14 cellular contexts compared by ENCODE assay signal in genomic region chr12:131002271-131002670, GRCh38. TPM values are rescaled to one million over a fixed set of nuclear protein-coding genes. Genes with fewer than 3 reads are reported as not detected.
DNase-seq lines count a peak whose midpoint lies in the region; ATAC-seq and TF ChIP-seq lines count a peak whose summit lies in the region.
"Had no signal": no experiment of that assay in that cellular context is flagged by ENCODE, and none has a peak within 500 bp of the region (broad histone marks: within the 10 kb centered on the region; RNA-seq: fewer than 3 reads in every experiment).

No MANE protein-coding gene starts in this region.

- H3K27me3 Mint-ChIP-seq in type B pancreatic cell (peaks cover 4% of the 10 kb centered on the region), Calu3 (ENCODE audit: unreplicated experiment) (peaks cover 18% of the 10 kb centered on the region)
- H3K27me3 Mint-ChIP-seq: stimulated activated naive CD8-positive, alpha-beta T cell treated with anti-CD3 and anti-CD28 coated beads, Interleukin-15, Interleukin-2, amounts not matched to agents 100 ng/mL and 50 ng/mL, for 24 hours had no signal

- no peaks in the 10 kb centered on the region for H3K36me3 ChIP-seq in skeletal muscle tissue (ENCODE audit: control insufficient read depth in 3 of 3, insufficient read depth in 3 of 3, low read length in 3 of 3)
- H3K36me3 ChIP-seq: SJCRH30 had no signal

- peaks cover 6% of the 10 kb centered on the region for H3K4me1 Mint-ChIP-seq in type B pancreatic cell (ENCODE audit: unreplicated experiment)
- H3K4me1 Mint-ChIP-seq in Calu3 (ENCODE audit: low read depth, unreplicated experiment): no peaks in the 10 kb centered on the region
- H3K4me1 Mint-ChIP-seq: endodermal cell, GM23338, WTC11 had no signal

- H3K27me3 ChIP-seq in skeletal muscle tissue (ENCODE audit: control insufficient read depth in 3 of 3, insufficient read depth in 3 of 3, low read length in 3 of 3): peaks cover 0 to 8% (median 0%) of the 10 kb centered on the region in 3 donors

- H3K9me3 Mint-ChIP-seq in type B pancreatic cell (peaks cover 4% of the 10 kb centered on the region), Calu3 (ENCODE audit: low read depth, unreplicated experiment) (peaks cover 2% of the 10 kb centered on the region)
- H3K9me3 Mint-ChIP-seq: activated T-cell treated with anti-CD3 and anti-CD28 coated beads, Interleukin-2, amount 50 U/mL, for 4 hours; stimulated activated naive CD8-positive, alpha-beta T cell treated with anti-CD3 and anti-CD28 coated beads, Interleukin-15, Interleukin-2, amounts not matched to agents 100 ng/mL and 50 ng/mL, for 24 hours had no signal

- intact Hi-C loops in Calu3 (cut with micrococcal nuclease; ENCODE audit: unreplicated experiment): no loop called here

- H3K4me3 ChIP-seq in skeletal muscle tissue (ENCODE audit: low read length in 3 of 3): no peak overlapping the region
- H3K4me3 ChIP-seq: GM23338, SJCRH30 had no signal

- no peak for TF ChIP-seq CTCF in type B pancreatic cell (conservative IDR thresholded peaks at IDR 0.05)
- TF ChIP-seq CTCF in Calu3 (IDR thresholded peaks at IDR 0.05; ENCODE audit: unreplicated experiment): no peak

- BruUV-seq in Calu3 (replicated peaks; lab: Mats Ljungman, UMichigan): no TSS peak

- ATAC-seq in GM19328 (IDR thresholded peaks at IDR 0.05; ENCODE audit: unreplicated experiment) (peak; percentile 75), HG02852 (IDR thresholded peaks at IDR 0.05; ENCODE audit: unreplicated experiment) (peak; percentile 97)
- ATAC-seq: activated T-cell treated with anti-CD3 and anti-CD28 coated beads, Interleukin-2, amount 50 U/mL, for 4 hours; WTC11 had no signal

- DNase-seq in OCI-M1 (lab: John Stamatoyannopoulos, UW) (peak; percentile 16), NOMO-1 treated with DMSO at 0.1 percent for 48 hours (lab: John Stamatoyannopoulos, UW; ENCODE audit: unreplicated experiment) (no peak), type B pancreatic cell (ENCODE audit: extremely low spot score, unreplicated experiment) (no peak), Calu3 (no peak)
- DNase-seq in activated CD8-positive, alpha-beta memory T cell treated with anti-CD3 and anti-CD28 coated beads, Interleukin-2, amount 50 U/mL, for 48 hours: no peak
- DNase-seq: activated T-cell treated with anti-CD3 and anti-CD28 coated beads, Interleukin-2, amount 50 U/mL, for 4 hours; endodermal cell; SJCRH30 had no signal

- no peak overlapping the region for H3K27ac Mint-ChIP-seq in type B pancreatic cell
- H3K27ac Mint-ChIP-seq in Calu3 (ENCODE audit: unreplicated experiment): no peak overlapping the region
- H3K27ac Mint-ChIP-seq: endodermal cell; GM23338; stimulated activated naive CD8-positive, alpha-beta T cell treated with anti-CD3 and anti-CD28 coated beads, Interleukin-15, Interleukin-2, amounts not matched to agents 100 ng/mL and 50 ng/mL, for 24 hours; WTC11 had no signal

- no peaks in the 10 kb centered on the region for H3K9me3 ChIP-seq in skeletal muscle tissue (ENCODE audit: control insufficient read depth in 3 of 3, low read length in 3 of 3)
- H3K9me3 ChIP-seq: SJCRH30 had no signal

- peaks cover 18 to 50% (median 33%) of the 10 kb centered on the region in 3 donors for H3K4me1 ChIP-seq in skeletal muscle tissue (ENCODE audit: control insufficient read depth in 3 of 3, insufficient read depth in 3 of 3, low read length in 3 of 3)
- H3K4me1 ChIP-seq: SJCRH30 had no signal

- no peak overlapping the region for H3K4me3 Mint-ChIP-seq in type B pancreatic cell
- no peak overlapping the region for H3K4me3 Mint-ChIP-seq in Calu3 (ENCODE audit: low read depth, unreplicated experiment)
- H3K4me3 Mint-ChIP-seq: activated T-cell treated with anti-CD3 and anti-CD28 coated beads, Interleukin-2, amount 50 U/mL, for 4 hours; endodermal cell; GM23338; stimulated activated naive CD8-positive, alpha-beta T cell treated with anti-CD3 and anti-CD28 coated beads, Interleukin-15, Interleukin-2, amounts not matched to agents 100 ng/mL and 50 ng/mL, for 24 hours; WTC11 had no signal

- CTCF ChIA-PET in Calu3 (lab: Charles Lee): no interaction called here

- peak overlapping the region in 2 of 3 donors; percentile 67 to 74 for H3K9ac ChIP-seq in skeletal muscle tissue (ENCODE audit: low read depth in 1 of 3, low read length in 3 of 3)

- H3K36me3 Mint-ChIP-seq in type B pancreatic cell (no peaks in the 10 kb centered on the region), Calu3 (ENCODE audit: insufficient read depth, unreplicated experiment) (no peaks in the 10 kb centered on the region)

- H3K27ac ChIP-seq in skeletal muscle tissue (ENCODE audit: low read depth, low read length): peak overlapping the region; percentile 87
- H3K27ac ChIP-seq: SJCRH30 had no signal

RNA-seq across cellular contexts. Expression of gene ADGRD1, which starts 48.6 kb away (rescaled TPM):
- total RNA-seq in skeletal muscle tissue (7.8 TPM), type B pancreatic cell (ENCODE audit: low replicate concordance) (2.6 and 11.0 TPM in 2 replicates), Calu3 (2022) (not detected in 2 replicates)
